ENCODE assay signal across 18 cellular contexts in the genomic region with DNA sequence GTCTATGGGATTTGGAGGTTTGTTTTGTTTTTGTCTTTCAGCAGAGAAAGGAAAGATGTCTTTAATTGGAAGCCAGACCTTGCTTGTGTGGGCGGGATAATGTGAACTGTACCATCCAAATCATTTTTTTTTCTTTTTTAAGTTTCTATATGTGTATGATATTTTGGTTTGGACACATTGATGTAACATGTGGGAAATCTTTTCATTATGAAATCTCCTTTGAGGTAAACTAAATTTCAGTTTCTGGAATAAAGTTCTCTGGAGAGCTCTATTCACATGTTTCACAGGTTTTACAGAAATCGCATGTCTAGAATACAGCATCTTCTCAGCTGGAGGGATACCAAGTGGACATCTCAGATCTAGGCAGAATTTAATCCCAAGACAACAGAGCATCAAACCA.
"Had no signal": no experiment of that assay in that cellular context is flagged by ENCODE, and none has a peak within 500 bp of the region (broad histone marks: within the 10 kb centered on the region; RNA-seq: fewer than 3 reads in every experiment).

No MANE protein-coding gene starts in this region.

- DNase-seq: naive thymus-derived CD4-positive, alpha-beta T cell; natural killer cell; ovary; psoas muscle; right cardiac atrium; right lobe of liver; sigmoid colon; small intestine; stimulated activated CD4-positive, alpha-beta T cell treated with anti-CD3 and anti-CD28 coated beads, Interleukin-1b, Interleukin-23, amount 100 ng/mL, for 48 hours; stimulated activated CD4-positive, alpha-beta T cell treated with anti-CD3 and anti-CD28 coated beads, Interleukin-4, amount 100 ng/mL, for 24 hours; stimulated activated naive B cell treated with anti-CD40 and anti-IgM and Interleukin-4, amounts not matched to agents 10 μg/mL and 1 μg/mL and 100 μg/mL, for 72 hours; stimulated activated naive CD4-positive, alpha-beta T cell treated with Interleukin-2 at 50 U/mL for 16 hours; stomach; testis; tibial artery; transverse colon; upper lobe of right lung; uterus had no signal
